ENCODE assay signal across 20 cellular contexts in the genomic region with DNA sequence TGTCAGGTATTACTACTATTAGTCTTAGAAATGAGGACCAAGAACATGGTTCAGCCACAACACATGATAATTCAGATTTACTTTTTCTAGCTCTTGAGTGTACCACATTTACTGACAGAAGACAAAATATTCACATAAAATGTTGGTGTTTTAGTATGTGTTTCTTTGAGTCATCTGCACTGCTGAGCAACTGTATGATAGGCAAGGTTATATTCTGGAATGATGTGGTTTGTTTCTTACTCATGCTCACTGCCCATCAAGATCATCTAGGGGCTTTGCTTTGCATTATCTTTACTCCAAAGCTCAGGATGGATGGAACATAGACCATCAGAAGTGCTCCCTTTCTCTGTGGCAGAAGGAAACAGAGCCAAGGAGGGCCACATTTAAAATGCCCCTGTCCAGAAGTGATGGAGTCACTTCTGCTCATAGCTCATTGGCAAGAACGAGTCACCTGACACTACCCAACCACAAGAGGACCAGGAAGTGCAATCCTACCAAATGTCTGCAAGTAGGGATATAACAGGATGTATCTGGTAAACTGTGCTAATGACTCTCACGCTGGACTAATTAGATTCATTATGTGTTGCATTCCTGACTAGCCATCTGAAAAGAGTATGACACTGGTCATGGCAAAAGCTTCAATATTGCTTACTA.
A peak's percentile ranks its signal among the peaks of the same experiment; 100 is the strongest.
DNase-seq lines count a peak whose midpoint lies in the region; ATAC-seq and TF ChIP-seq lines count a peak whose summit lies in the region.
"Had no signal": no experiment of that assay in that cellular context is flagged by ENCODE, and none has a peak within 500 bp of the region (broad histone marks: within the 10 kb centered on the region; RNA-seq: fewer than 3 reads in every experiment).

No MANE protein-coding gene starts in this region.

- no peak for TF ChIP-seq POLR2A in transverse colon (IDR thresholded peaks at IDR 0.05)

- H3K4me3 ChIP-seq in transverse colon = no peak overlapping the region
- H3K4me3 ChIP-seq: right lobe of liver had no signal

- no peaks in the 10 kb centered on the region for H3K9me3 ChIP-seq in transverse colon
- H3K9me3 ChIP-seq: right lobe of liver had no signal

- WGBS in transverse colon (ENCODE audit: low coverage in 1 of 2), 2 donors = 94% methylated on average over 2 of the region's 2 CpGs; no CpG with 5 or more reads in 1 of the 2 donors

- in situ Hi-C loops in transverse colon (cut with MboI; ENCODE audit: low pct_ligation_motif_present in 1 of 4, low pct_unique_long_range_greater_than_20kb in 1 of 4, low sequenced_read_pairs in 3 of 4) = no loop called here

- TF ChIP-seq CTCF in foreskin keratinocyte (conservative IDR thresholded peaks at IDR 0.05) (no peak), transverse colon (IDR thresholded peaks at IDR 0.05) (no peak)

- no peak for TF ChIP-seq EP300 in transverse colon (IDR thresholded peaks at IDR 0.05; ENCODE audit: low read depth)

- H3K4me1 ChIP-seq in foreskin keratinocyte = peaks cover 3% of the 10 kb centered on the region
- peaks cover 0 to 8% (median 4%) of the 10 kb centered on the region in 4 donors for H3K4me1 ChIP-seq in transverse colon
- H3K4me1 ChIP-seq: right lobe of liver had no signal

- DNase-seq in A172 (ENCODE audit: low spot score) = peak; percentile 3
- peak; percentile 8 for DNase-seq in GM04503 (ENCODE audit: low read depth)
- DNase-seq in NCI-H69 (lab: John Stamatoyannopoulos, UW) = peak; percentile 5
- peak; percentile 10 to 29 for DNase-seq in foreskin keratinocyte
- DNase-seq in transverse colon = no peak
- no peak for DNase-seq in GOT3 (lab: John Stamatoyannopoulos, UW)
- no peak for DNase-seq in posterior cingulate gyrus
- DNase-seq: activated CD4-positive, alpha-beta memory T cell treated with anti-CD3 and anti-CD28 coated beads for 36 hours; activated naive CD4-positive, alpha-beta T cell treated with anti-CD3 and anti-CD28 coated beads, Interleukin-2, amount 10 ng/mL, durations not matched to agents 7 days and 5 days; activated T-cell treated with anti-CD3 and anti-CD28 coated beads, Interleukin-2, amount 50 U/mL, for 24 hours; CD8-positive, alpha-beta T cell; cortex of kidney; NCI-H187 treated with DMSO at 0.1 percent for 48 hours; right lobe of liver; SHP77; stimulated activated naive CD8-positive, alpha-beta T cell treated with anti-CD3 and anti-CD28 coated beads, Interleukin-15, Interleukin-2, amounts not matched to agents 100 U/mL and 50 U/mL, for 24 hours; T-helper 1 cell had no signal

- H3K36me3 ChIP-seq in transverse colon = no peaks in the 10 kb centered on the region
- H3K36me3 ChIP-seq: right lobe of liver had no signal

- H3K27me3 ChIP-seq in foreskin keratinocyte = no peaks in the 10 kb centered on the region
- H3K27me3 ChIP-seq in transverse colon = no peaks in the 10 kb centered on the region
- H3K27me3 ChIP-seq: right lobe of liver had no signal

- ATAC-seq in foreskin keratinocyte (peak; percentile 32), HG03342 (IDR thresholded peaks at IDR 0.05; ENCODE audit: unreplicated experiment) (no peak)
- ATAC-seq: CD8-positive, alpha-beta T cell; left lobe of liver; right lobe of liver had no signal

- no peak overlapping the region for H3K27ac ChIP-seq in foreskin keratinocyte
- H3K27ac ChIP-seq in transverse colon = no peak overlapping the region
- H3K27ac ChIP-seq: right lobe of liver, VCaP had no signal

- intact Hi-C loops in transverse colon (cut with DNase I; ENCODE audit: low total_unique reads) (no loop called here), posterior cingulate gyrus (cut with DNase I) (no loop called here)

Comparison
In these comparisons a context has a peak if more than half of its experiments do, and no peak if none do; other contexts are left out.
1. DNase-seq: peak in A172 (single experiment), GM04503 (single experiment), NCI-H69 (single experiment) and foreskin keratinocyte (2 of 2); none in transverse colon (single experiment), GOT3 (single experiment) and posterior cingulate gyrus (0 of 10).